Comparison of ENCODE assay signal across 9 cellular contexts in genomic region chr15:83654379-83655236, GRCh38. TPM values are rescaled to one million over a fixed set of nuclear protein-coding genes. Genes with fewer than 3 reads are reported as not detected.
A peak's percentile ranks its signal among the peaks of the same experiment; 100 is the strongest.
DNase-seq lines count a peak whose midpoint lies in the region; ATAC-seq, FAIRE-seq and TF ChIP-seq lines count a peak whose summit lies in the region.
"Had no signal": no experiment of that assay in that cellular context is flagged by ENCODE, and none has a peak within 500 bp of the region (broad histone marks: within the 10 kb centered on the region; RNA-seq: fewer than 3 reads in every experiment).

No MANE protein-coding gene starts in this region.

- H3K27ac Mint-ChIP-seq in neural crest cell (ENCODE audit: unreplicated experiment), result no peak overlapping the region
- H3K27ac Mint-ChIP-seq in naive thymus-derived CD4-positive, alpha-beta T cell, result no peak overlapping the region

- H3K4me1 ChIP-seq in heart left ventricle, result peaks cover 0 to 53% (median 14%) of the 10 kb centered on the region in 12 donors
- no peaks in the 10 kb centered on the region for H3K4me1 ChIP-seq in uterus
- H3K4me1 ChIP-seq in naive thymus-derived CD4-positive, alpha-beta T cell (ENCODE audit: control insufficient read depth in 2 of 2, insufficient read depth in 2 of 2, low read length in 2 of 2), result no peaks in the 10 kb centered on the region

- 6 to 17% (median 11%) methylated on average over 32 to 67 of the region's 67 CpGs for WGBS in heart left ventricle, 4 donors

- no peaks in the 10 kb centered on the region for H3K36me3 Mint-ChIP-seq in neural crest cell (ENCODE audit: low read depth)
- peaks cover 0 to 4% (median 0%) of the 10 kb centered on the region in 5 donors for H3K36me3 Mint-ChIP-seq in naive thymus-derived CD4-positive, alpha-beta T cell

- peaks cover 93% of the 10 kb centered on the region for H3K27me3 Mint-ChIP-seq in neural crest cell (ENCODE audit: low read depth)
- H3K27me3 Mint-ChIP-seq in naive thymus-derived CD4-positive, alpha-beta T cell, result peaks cover 24 to 59% (median 36%) of the 10 kb centered on the region in 5 donors

- H3K4me1 Mint-ChIP-seq in neural crest cell, result no peaks in the 10 kb centered on the region
- no peaks in the 10 kb centered on the region for H3K4me1 Mint-ChIP-seq in naive thymus-derived CD4-positive, alpha-beta T cell

- H3K27me3 ChIP-seq in heart left ventricle (peaks cover 0 to 18% (median 0%) of the 10 kb centered on the region in 9 donors), uterus (no peaks in the 10 kb centered on the region)
- no peaks in the 10 kb centered on the region for H3K27me3 ChIP-seq in naive thymus-derived CD4-positive, alpha-beta T cell (ENCODE audit: control insufficient read depth in 2 of 2, insufficient read depth in 2 of 2, low read length in 2 of 2)

- TF ChIP-seq CTCF in heart left ventricle (IDR thresholded peaks at IDR 0.05) (peak in 5 of 12 donors; percentile 3 to 19 (median 13)), neural crest cell (conservative IDR thresholded peaks at IDR 0.05) (peak; percentile 11), uterus (IDR thresholded peaks at IDR 0.05) (peak in 1 of 4 experiments; percentile 13), D721Med (IDR thresholded peaks at IDR 0.05; ENCODE audit: insufficient read depth, missing control alignments) (no peak)

- H3K4me3 Mint-ChIP-seq in neural crest cell, result peak overlapping the region; percentile 65
- no peak overlapping the region for H3K4me3 Mint-ChIP-seq in naive thymus-derived CD4-positive, alpha-beta T cell

- peak in 3 of 4 donors; percentile 36 to 67 (median 55) for ATAC-seq in heart left ventricle
- no peak for ATAC-seq in naive thymus-derived CD4-positive, alpha-beta T cell

- POLR2A ChIA-PET in naive thymus-derived CD4-positive, alpha-beta T cell (lab: Charles Lee), result no interaction called here

- intact Hi-C loops in heart left ventricle (cut with DNase I), result loop anchor here in 5 of 10 donors (5.0 to 10.0 kb wide), 5 partner anchors 43 to 380 kb away; no protein-coding TSS in a partner anchor
- intact Hi-C loops in uterus (cut with DNase I; ENCODE audit: low total_unique reads), result no loop called here
- intact Hi-C loops in naive thymus-derived CD4-positive, alpha-beta T cell (cut with micrococcal nuclease), result no loop called here

- H3K9me3 ChIP-seq in heart left ventricle (no peaks in the 10 kb centered on the region), uterus (no peaks in the 10 kb centered on the region)
- no peaks in the 10 kb centered on the region for H3K9me3 ChIP-seq in naive thymus-derived CD4-positive, alpha-beta T cell (ENCODE audit: control insufficient read depth in 2 of 3, low read length in 3 of 3)

- H3K9me3 Mint-ChIP-seq in neural crest cell, result no peaks in the 10 kb centered on the region
- peaks cover 0 to 17% (median 0%) of the 10 kb centered on the region in 11 donors for H3K9me3 Mint-ChIP-seq in naive thymus-derived CD4-positive, alpha-beta T cell

- H3K36me3 ChIP-seq in heart left ventricle (peaks cover 0 to 15% (median 0%) of the 10 kb centered on the region in 9 donors), uterus (no peaks in the 10 kb centered on the region)
- H3K36me3 ChIP-seq in naive thymus-derived CD4-positive, alpha-beta T cell (ENCODE audit: control insufficient read depth in 2 of 3, insufficient read depth in 3 of 3, low read length in 3 of 3), result no peaks in the 10 kb centered on the region

- TF ChIP-seq POLR2A in heart left ventricle (IDR thresholded peaks at IDR 0.05) (no peak), uterus (IDR thresholded peaks at IDR 0.05) (no peak)

- CTCF ChIA-PET in naive thymus-derived CD4-positive, alpha-beta T cell (lab: Charles Lee), result no interaction called here

- no peak for FAIRE-seq in D721Med (lab: Jason Lieb, UNC)
- FAIRE-seq: endometrium had no signal

- DNase-seq in NCI-H524 (lab: John Stamatoyannopoulos, UW), result peak; percentile 35 to 69
- DNase-seq in NCI-H524 treated with DMSO at 0.1 percent for 48 hours (lab: John Stamatoyannopoulos, UW), result no peak
- peak; percentile 74 to 81 (median 77) for DNase-seq in heart left ventricle
- DNase-seq in neural crest cell (ENCODE audit: low read depth, low spot score), result no peak
- DNase-seq in uterus, result peak; percentile 45 to 64
- DNase-seq in naive thymus-derived CD4-positive, alpha-beta T cell, result no peak
- DNase-seq in D721Med (ENCODE audit: insufficient read length, low spot score), result no peak
- DNase-seq in HT-29 (ENCODE audit: low spot score), result no peak

- H3K27ac ChIP-seq in heart left ventricle, result peak overlapping the region; percentile 14 to 90 (median 82)
- peak overlapping the region; percentile 37 to 73 for H3K27ac ChIP-seq in uterus
- no peak overlapping the region for H3K27ac ChIP-seq in naive thymus-derived CD4-positive, alpha-beta T cell (ENCODE audit: low read depth, low read length)

- H3K4me3 ChIP-seq in heart left ventricle, result peak overlapping the region; percentile 43 to 85 (median 68)
- peak overlapping the region; percentile 17 to 62 for H3K4me3 ChIP-seq in uterus
- no peak overlapping the region for H3K4me3 ChIP-seq in naive thymus-derived CD4-positive, alpha-beta T cell (ENCODE audit: low read length)

RNA-seq across cellular contexts. Expression of gene ADAMTSL3, which starts 0.7 kb away (rescaled TPM):
- total RNA-seq in heart left ventricle (10 to 100 TPM in 3 of 9 donors, 1 to 10 TPM in 6; 6.6 to 13.2 (median 7.7) TPM), neural crest cell (0.07 TPM in 1 of 2 replicates, not detected in the other), uterus (10 to 100 TPM in 2 of 4 donors, 1 to 10 TPM in 2; 3.1 to 48.2 (median 24.6) TPM)
- polyA plus RNA-seq in heart left ventricle, result 1 to 10 TPM; 1.3 to 2.6 TPM
- total RNA-seq in naive thymus-derived CD4-positive, alpha-beta T cell, result not detected
- not detected for polyA plus RNA-seq in naive thymus-derived CD4-positive, alpha-beta T cell
- total RNA-seq in HT-29 (2014; rRNA removed; shearing (Covaris generic)), result not detected in 2 replicates

Comparison
In these comparisons a context has a peak if more than half of its experiments do, and no peak if none do; other contexts are left out.
1. DNase-seq: peak in NCI-H524 (2 of 2), heart left ventricle (5 of 5) and uterus (2 of 2); none in NCI-H524 treated with DMSO at 0.1 percent for 48 hours (single experiment), neural crest cell (single experiment), naive thymus-derived CD4-positive, alpha-beta T cell (0 of 9), D721Med (single experiment) and HT-29 (single experiment).